Comparison of ENCODE assay signal across 21 cellular contexts in the genomic region with DNA sequence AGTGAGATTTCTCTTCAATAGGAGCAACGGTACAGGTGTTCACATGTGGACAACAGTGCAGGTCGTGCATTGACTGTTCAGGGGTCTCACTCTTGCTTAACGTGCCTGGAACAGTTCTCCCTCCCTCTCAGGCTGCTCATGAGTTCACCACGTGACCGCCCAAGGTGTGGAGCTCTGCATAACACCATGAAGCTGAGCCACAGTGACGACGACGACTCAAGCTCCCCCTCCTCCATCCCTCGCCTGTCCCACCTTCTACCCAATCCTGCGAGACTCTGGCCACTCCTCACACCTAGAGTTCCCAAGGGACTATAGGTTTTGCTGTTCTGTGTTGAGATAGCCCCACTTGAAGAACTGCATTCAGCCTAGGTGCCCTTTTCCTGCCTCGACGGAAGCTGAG.
"Had no signal": no experiment of that assay in that cellular context is flagged by ENCODE, and none has a peak within 500 bp of the region (broad histone marks: within the 10 kb centered on the region; RNA-seq: fewer than 3 reads in every experiment).

No MANE protein-coding gene starts in this region.

- H3K36me3 Mint-ChIP-seq: natural killer cell had no signal

- FAIRE-seq: colon, frontal cortex, keratinocyte, pancreas, small intestine had no signal

- H3K4me1 ChIP-seq: lower lobe of right lung, right lobe of liver, testis, tibial artery had no signal

- H3K27ac Mint-ChIP-seq: natural killer cell; stimulated activated memory B cell treated with anti-CD40 and anti-IgM and Interleukin-4, amounts not matched to agents 10 μg/mL and 1 μg/mL and 100 μg/mL, for 72 hours; type B pancreatic cell had no signal

- H3K27ac ChIP-seq: dorsolateral prefrontal cortex, lower lobe of right lung, neutrophil, pancreas, right lobe of liver, testis, tibial artery had no signal

- H3K4me3 Mint-ChIP-seq: natural killer cell; stimulated activated memory B cell treated with anti-CD40 and anti-IgM and Interleukin-4, amounts not matched to agents 10 μg/mL and 1 μg/mL and 100 μg/mL, for 72 hours; type B pancreatic cell had no signal

- H3K9me3 Mint-ChIP-seq: natural killer cell; stimulated activated memory B cell treated with anti-CD40 and anti-IgM and Interleukin-4, amounts not matched to agents 10 μg/mL and 1 μg/mL and 100 μg/mL, for 72 hours; type B pancreatic cell had no signal

- H3K4me1 Mint-ChIP-seq: natural killer cell; stimulated activated memory B cell treated with anti-CD40 and anti-IgM and Interleukin-4, amounts not matched to agents 10 μg/mL and 1 μg/mL and 100 μg/mL, for 72 hours had no signal

- H3K4me3 ChIP-seq: dorsolateral prefrontal cortex, lower lobe of right lung, pancreas, right lobe of liver, testis, tibial artery had no signal

- H3K27me3 Mint-ChIP-seq: stimulated activated memory B cell treated with anti-CD40 and anti-IgM and Interleukin-4, amounts not matched to agents 10 μg/mL and 1 μg/mL and 100 μg/mL, for 72 hours; type B pancreatic cell had no signal

- H3K27me3 ChIP-seq: dorsolateral prefrontal cortex, pancreas, right lobe of liver, testis, tibial artery had no signal

- H3K36me3 ChIP-seq: neutrophil, pancreas had no signal

- ATAC-seq: left ventricle myocardium superior; lower lobe of right lung; natural killer cell; pancreas; stimulated activated memory B cell treated with anti-CD40 and anti-IgM and Interleukin-4, amounts not matched to agents 10 μg/mL and 1 μg/mL and 100 μg/mL, for 72 hours; stimulated activated naive CD8-positive, alpha-beta T cell treated with anti-CD3 and anti-CD28 coated beads, Interleukin-15, Interleukin-2, amounts not matched to agents 100 U/mL and 50 U/mL, for 24 hours had no signal

- DNase-seq: dorsolateral prefrontal cortex; effector CD4-positive, alpha-beta T cell; hypothalamus; left ventricle myocardium superior; lower lobe of right lung; natural killer cell; pancreas; right lobe of liver; small intestine; stimulated activated CD4-positive, alpha-beta T cell treated with anti-CD3 and anti-CD28 coated beads, Interleukin-1b, Interleukin-23, amount 100 ng/mL, for 48 hours; stimulated activated CD4-positive, alpha-beta T cell treated with anti-CD3 and anti-CD28 coated beads, Interleukin-4, amount 100 ng/mL, for 24 hours; stimulated activated naive CD8-positive, alpha-beta T cell treated with anti-CD3 and anti-CD28 coated beads, Interleukin-15, Interleukin-2, amounts not matched to agents 100 U/mL and 50 U/mL, for 24 hours; substantia nigra; testis; tibial artery had no signal

- H3K9me3 ChIP-seq: lower lobe of right lung, neutrophil, pancreas, right lobe of liver, testis, tibial artery had no signal
